Comparison of ENCODE assay signal across 14 cellular contexts in the genomic region with DNA sequence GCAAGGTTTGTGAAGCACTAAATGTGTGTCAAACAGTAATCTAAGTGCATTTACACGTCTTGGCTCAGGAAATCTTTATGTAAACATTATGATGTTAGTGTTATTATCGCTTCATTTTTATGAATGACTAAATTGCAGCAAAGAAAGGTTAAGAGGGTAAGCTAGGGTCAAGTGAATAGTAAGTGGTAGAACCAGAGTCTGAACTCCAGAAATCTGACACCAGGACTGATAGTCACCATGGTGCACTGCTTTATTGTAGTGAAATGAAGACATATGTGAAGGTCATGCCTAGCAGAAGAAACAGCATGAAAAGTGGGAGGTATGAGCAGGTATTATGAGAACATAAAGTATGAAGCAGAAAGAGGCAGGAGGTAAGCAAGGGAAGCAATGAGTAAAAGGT.
"Had no signal": no experiment of that assay in that cellular context is flagged by ENCODE, and none has a peak within 500 bp of the region (broad histone marks: within the 10 kb centered on the region; RNA-seq: fewer than 3 reads in every experiment).

No MANE protein-coding gene starts in this region.

- H3K9me3 ChIP-seq: mucosa of descending colon, psoas muscle, sigmoid colon had no signal

- H3K4me1 ChIP-seq: psoas muscle, sigmoid colon had no signal

- H3K27ac ChIP-seq: psoas muscle, sigmoid colon had no signal

- H3K36me3 Mint-ChIP-seq: brain; naive thymus-derived CD8-positive, alpha-beta T cell had no signal

- H3K4me1 Mint-ChIP-seq: brain; naive thymus-derived CD8-positive, alpha-beta T cell had no signal

- H3K27me3 Mint-ChIP-seq: brain had no signal

- H3K4me3 Mint-ChIP-seq: brain; naive thymus-derived CD8-positive, alpha-beta T cell had no signal

- H3K27ac Mint-ChIP-seq: activated naive CD4-positive, alpha-beta T cell treated with anti-CD3 and anti-CD28 coated beads, Interleukin-2, amount 50 U/mL, for 72 hours; brain; naive thymus-derived CD8-positive, alpha-beta T cell had no signal

- DNase-seq: activated CD4-positive, alpha-beta T cell treated with anti-CD3 and anti-CD28 coated beads, Interleukin-2, amount 50 U/mL, for 1 hour; activated effector memory CD4-positive, alpha-beta T cell treated with Interleukin-2 at 50 U/mL for 16 hours; amygdala; effector memory CD4-positive, alpha-beta T cell; kidney; naive thymus-derived CD8-positive, alpha-beta T cell; psoas muscle; sigmoid colon; stimulated activated CD4-positive, alpha-beta T cell treated with anti-CD3 and anti-CD28 coated beads, Interleukin-2, amount 100 ng/mL, for 48 hours; stimulated activated naive CD4-positive, alpha-beta T cell treated with Interleukin-2 at 50 U/mL for 16 hours; trophoblast cell had no signal

- H3K4me3 ChIP-seq: mucosa of descending colon, psoas muscle, sigmoid colon had no signal

- H3K36me3 ChIP-seq: sigmoid colon had no signal

- ATAC-seq: activated naive CD4-positive, alpha-beta T cell treated with anti-CD3 and anti-CD28 coated beads, Interleukin-2, amount 50 U/mL, for 72 hours; mucosa of descending colon; naive thymus-derived CD8-positive, alpha-beta T cell; psoas muscle had no signal

- H3K27me3 ChIP-seq: sigmoid colon had no signal
